In genomic region chr17:4667166-4667565, GRCh38 we compare ENCODE assay signal across 37 cellular contexts. TPM values are rescaled to one million over a fixed set of nuclear protein-coding genes. Genes with fewer than 3 reads are reported as not detected.
"Had no signal": no experiment of that assay in that cellular context is flagged by ENCODE, and none has a peak within 500 bp of the region (broad histone marks: within the 10 kb centered on the region; RNA-seq: fewer than 3 reads in every experiment).

No MANE protein-coding gene starts in this region.

- H3K4me1 Mint-ChIP-seq: activated CD4-positive, alpha-beta T cell treated with anti-CD3 and anti-CD28 coated beads for 36 hours; activated CD8-positive, alpha-beta memory T cell treated with anti-CD3 and anti-CD28 coated beads, Interleukin-2, amount 10 ng/mL, durations not matched to agents 7 days and 5 days; activated naive CD4-positive, alpha-beta T cell treated with anti-CD3 and anti-CD28 coated beads, Interleukin-2, amount 50 U/mL, for 24 hours; brain; central memory CD8-positive, alpha-beta T cell had no signal

- ATAC-seq: activated CD4-positive, alpha-beta T cell treated with anti-CD3 and anti-CD28 coated beads for 36 hours; activated CD4-positive, CD25-positive, alpha-beta regulatory T cell treated with anti-CD3 and anti-CD28 coated beads, Interleukin-2, amount 50 U/mL, for 24 hours; activated CD8-positive, alpha-beta memory T cell treated with anti-CD3 and anti-CD28 coated beads, Interleukin-2, amount 10 ng/mL, durations not matched to agents 7 days and 5 days; activated CD8-positive, alpha-beta T cell treated with anti-CD3 and anti-CD28 coated beads, Interleukin-2, amount 10 ng/mL, durations not matched to agents 7 days and 5 days; activated naive CD8-positive, alpha-beta T cell treated with anti-CD3 and anti-CD28 coated beads, Interleukin-2, amount 50 U/mL, for 24 hours had no signal

- H3K9me3 ChIP-seq: ascending aorta had no signal

- H3K4me3 ChIP-seq: ascending aorta, cardiac muscle cell had no signal

- DNase-seq: activated CD4-positive, alpha-beta memory T cell treated with anti-CD3 and anti-CD28 coated beads, Interleukin-2, amount 10 ng/mL, durations not matched to agents 7 days and 5 days; activated CD4-positive, alpha-beta T cell treated with anti-CD3 and anti-CD28 coated beads for 1 hour; activated CD4-positive, alpha-beta T cell treated with anti-CD3 and anti-CD28 coated beads for 36 hours; activated CD4-positive, alpha-beta T cell treated with anti-CD3 and anti-CD28 coated beads for 48 hours; activated CD4-positive, alpha-beta T cell treated with anti-CD3 and anti-CD28 coated beads, Interleukin-2, amount 10 ng/mL, durations not matched to agents 7 days and 5 days; activated CD4-positive, alpha-beta T cell treated with anti-CD3 and anti-CD28 coated beads, Interleukin-2, amount 50 U/mL, for 48 hours; activated CD4-positive, CD25-positive, alpha-beta regulatory T cell; activated CD8-positive, alpha-beta memory T cell treated with anti-CD3 and anti-CD28 coated beads for 24 hours; activated CD8-positive, alpha-beta memory T cell treated with anti-CD3 and anti-CD28 coated beads, Interleukin-2, amount 10 ng/mL, durations not matched to agents 7 days and 5 days; activated CD8-positive, alpha-beta memory T cell treated with anti-CD3 and anti-CD28 coated beads, Interleukin-2, amount 50 U/mL, for 48 hours; activated CD8-positive, alpha-beta T cell treated with anti-CD3 and anti-CD28 coated beads, Interleukin-2, amount 10 ng/mL, durations not matched to agents 7 days and 5 days; activated effector memory CD4-positive, alpha-beta T cell treated with Interleukin-2 at 50 U/mL for 16 hours; activated gamma-delta T cell; activated naive CD4-positive, alpha-beta T cell treated with anti-CD3 and anti-CD28 coated beads, Interleukin-2, amount 10 ng/mL, durations not matched to agents 7 days and 5 days; activated naive CD4-positive, alpha-beta T cell treated with Interleukin-2 at 50 U/mL for 16 hours; activated naive CD8-positive, alpha-beta T cell treated with anti-CD3 and anti-CD28 coated beads, Interleukin-2, amount 10 ng/mL, durations not matched to agents 7 days and 5 days; activated naive CD8-positive, alpha-beta T cell treated with anti-CD3 and anti-CD28 coated beads, Interleukin-2, amount 50 U/mL, for 24 hours; activated T-cell treated with anti-CD3 and anti-CD28 coated beads, Interleukin-2, amount 50 U/mL, for 24 hours; activated T-cell treated with anti-CD3 and anti-CD28 coated beads, Interleukin-2, amount 50 U/mL, for 48 hours; amygdala; anterior cingulate cortex; caudate nucleus; T-helper 1 cell; T-helper 2 cell; T-helper 9 cell had no signal

- H3K4me3 Mint-ChIP-seq: activated CD4-positive, alpha-beta memory T cell treated with anti-CD3 and anti-CD28 coated beads, Interleukin-2, amount 10 ng/mL, durations not matched to agents 7 days and 5 days; activated CD4-positive, alpha-beta T cell treated with anti-CD3 and anti-CD28 coated beads for 36 hours; activated CD4-positive, alpha-beta T cell treated with anti-CD3 and anti-CD28 coated beads, Interleukin-2, amount 10 ng/mL, durations not matched to agents 7 days and 5 days; activated CD8-positive, alpha-beta memory T cell treated with anti-CD3 and anti-CD28 coated beads, Interleukin-2, amount 10 ng/mL, durations not matched to agents 7 days and 5 days; activated CD8-positive, alpha-beta T cell treated with anti-CD3 and anti-CD28 coated beads, Interleukin-2, amount 10 ng/mL, durations not matched to agents 7 days and 5 days; activated naive CD4-positive, alpha-beta T cell treated with anti-CD3 and anti-CD28 coated beads, Interleukin-2, amount 10 ng/mL, durations not matched to agents 7 days and 5 days; activated naive CD4-positive, alpha-beta T cell treated with anti-CD3 and anti-CD28 coated beads, Interleukin-2, amount 50 U/mL, for 24 hours; activated naive CD8-positive, alpha-beta T cell; activated naive CD8-positive, alpha-beta T cell treated with anti-CD3 and anti-CD28 coated beads, Interleukin-2, amount 10 ng/mL, durations not matched to agents 7 days and 5 days; activated naive CD8-positive, alpha-beta T cell treated with anti-CD3 and anti-CD28 coated beads, Interleukin-2, amount 50 U/mL, for 24 hours; activated T-cell treated with anti-CD3 and anti-CD28 coated beads, Interleukin-2, amount 50 U/mL, for 24 hours; brain; central memory CD8-positive, alpha-beta T cell; T-helper 1 cell treated with Interleukin-12 subunit alpha and Interleukin-12 subunit beta and Interleukin-4 antibody, amounts not matched to agents 30 μg/mL and 1 μg/mL, for 36 hours; T-helper 2 cell treated with Interferon-gamma antibody and Interleukin-4, amounts not matched to agents 5 μg/mL and 100 μg/mL, for 36 hours had no signal

- H3K27me3 Mint-ChIP-seq: activated CD4-positive, alpha-beta T cell treated with anti-CD3 and anti-CD28 coated beads for 36 hours; activated naive CD4-positive, alpha-beta T cell treated with anti-CD3 and anti-CD28 coated beads, Interleukin-2, amount 50 U/mL, for 24 hours; activated naive CD8-positive, alpha-beta T cell; activated T-cell treated with anti-CD3 and anti-CD28 coated beads, Interleukin-2, amount 50 U/mL, for 24 hours; central memory CD8-positive, alpha-beta T cell had no signal

- H3K27ac Mint-ChIP-seq: activated CD4-positive, alpha-beta memory T cell treated with anti-CD3 and anti-CD28 coated beads, Interleukin-2, amount 10 ng/mL, durations not matched to agents 7 days and 5 days; activated CD4-positive, alpha-beta T cell treated with anti-CD3 and anti-CD28 coated beads for 36 hours; activated CD4-positive, alpha-beta T cell treated with anti-CD3 and anti-CD28 coated beads, Interleukin-2, amount 10 ng/mL, durations not matched to agents 7 days and 5 days; activated CD8-positive, alpha-beta memory T cell treated with anti-CD3 and anti-CD28 coated beads, Interleukin-2, amount 10 ng/mL, durations not matched to agents 7 days and 5 days; activated CD8-positive, alpha-beta T cell treated with anti-CD3 and anti-CD28 coated beads, Interleukin-2, amount 10 ng/mL, durations not matched to agents 7 days and 5 days; activated naive CD4-positive, alpha-beta T cell treated with anti-CD3 and anti-CD28 coated beads, Interleukin-2, amount 10 ng/mL, durations not matched to agents 7 days and 5 days; activated naive CD8-positive, alpha-beta T cell; activated naive CD8-positive, alpha-beta T cell treated with anti-CD3 and anti-CD28 coated beads, Interleukin-2, amount 10 ng/mL, durations not matched to agents 7 days and 5 days; activated naive CD8-positive, alpha-beta T cell treated with anti-CD3 and anti-CD28 coated beads, Interleukin-2, amount 50 U/mL, for 24 hours; activated T-cell treated with anti-CD3 and anti-CD28 coated beads, Interleukin-2, amount 50 U/mL, for 24 hours; activated T-helper 2 cell treated with anti-CD3 and anti-CD28 coated beads, Interferon-gamma antibody, Interleukin-2, Interleukin-4, amounts not matched to agents 10 μg/mL and 5 μg/mL and 100 μg/mL, durations not matched to agents 14 hours and 24 hours and 36 hours; T-helper 1 cell treated with Interleukin-12 subunit alpha and Interleukin-12 subunit beta and Interleukin-4 antibody, amounts not matched to agents 30 μg/mL and 1 μg/mL, for 36 hours; T-helper 2 cell treated with Interferon-gamma antibody and Interleukin-4, amounts not matched to agents 5 μg/mL and 100 μg/mL, for 36 hours had no signal

- H3K27ac ChIP-seq: ascending aorta, cardiac muscle cell, VCaP had no signal

- H3K27me3 ChIP-seq: ascending aorta, cardiac muscle cell had no signal

- H3K9me3 Mint-ChIP-seq: activated CD4-positive, alpha-beta memory T cell treated with anti-CD3 and anti-CD28 coated beads, Interleukin-2, amount 10 ng/mL, durations not matched to agents 7 days and 5 days; activated CD4-positive, alpha-beta T cell treated with anti-CD3 and anti-CD28 coated beads, Interleukin-2, amount 10 ng/mL, durations not matched to agents 7 days and 5 days; activated naive CD4-positive, alpha-beta T cell treated with anti-CD3 and anti-CD28 coated beads, Interleukin-2, amount 10 ng/mL, durations not matched to agents 7 days and 5 days; activated naive CD4-positive, alpha-beta T cell treated with anti-CD3 and anti-CD28 coated beads, Interleukin-2, amount 50 U/mL, for 24 hours; activated naive CD8-positive, alpha-beta T cell treated with anti-CD3 and anti-CD28 coated beads, Interleukin-2, amount 10 ng/mL, durations not matched to agents 7 days and 5 days; activated naive CD8-positive, alpha-beta T cell treated with anti-CD3 and anti-CD28 coated beads, Interleukin-2, amount 50 U/mL, for 24 hours; activated T-cell treated with anti-CD3 and anti-CD28 coated beads, Interleukin-2, amount 50 U/mL, for 24 hours; activated T-helper 2 cell treated with anti-CD3 and anti-CD28 coated beads, Interferon-gamma antibody, Interleukin-2, Interleukin-4, amounts not matched to agents 10 μg/mL and 5 μg/mL and 100 μg/mL, durations not matched to agents 14 hours and 24 hours and 36 hours; brain; central memory CD8-positive, alpha-beta T cell; T-helper 1 cell treated with Interleukin-12 subunit alpha and Interleukin-12 subunit beta and Interleukin-4 antibody, amounts not matched to agents 30 μg/mL and 1 μg/mL, for 36 hours; T-helper 2 cell treated with Interferon-gamma antibody and Interleukin-4, amounts not matched to agents 5 μg/mL and 100 μg/mL, for 36 hours had no signal

- H3K4me1 ChIP-seq: ascending aorta had no signal

- H3K36me3 Mint-ChIP-seq: activated naive CD8-positive, alpha-beta T cell had no signal

RNA-seq across cellular contexts. Expression of gene ALOX15, which starts 25.7 kb away (rescaled TPM):
- total RNA-seq: activated CD4-positive, alpha-beta memory T cell treated with anti-CD3 and anti-CD28 coated beads, Interleukin-2, amount 10 ng/mL, durations not matched to agents 7 days and 5 days; activated CD4-positive, alpha-beta T cell treated with anti-CD3 and anti-CD28 coated beads for 36 hours; activated CD8-positive, alpha-beta memory T cell treated with anti-CD3 and anti-CD28 coated beads, Interleukin-2, amount 10 ng/mL, durations not matched to agents 7 days and 5 days; activated CD8-positive, alpha-beta T cell treated with anti-CD3 and anti-CD28 coated beads, Interleukin-2, amount 10 ng/mL, durations not matched to agents 7 days and 5 days; activated naive CD8-positive, alpha-beta T cell treated with anti-CD3 and anti-CD28 coated beads, Interleukin-2, amount 10 ng/mL, durations not matched to agents 7 days and 5 days; activated T-helper 2 cell treated with anti-CD3 and anti-CD28 coated beads, Interferon-gamma antibody, Interleukin-2, Interleukin-4, amounts not matched to agents 10 μg/mL and 5 μg/mL and 100 μg/mL, durations not matched to agents 14 hours and 24 hours and 36 hours; ascending aorta; bronchial epithelial cell had no signal
